8 cellular contexts compared by ENCODE assay signal in the genomic region with DNA sequence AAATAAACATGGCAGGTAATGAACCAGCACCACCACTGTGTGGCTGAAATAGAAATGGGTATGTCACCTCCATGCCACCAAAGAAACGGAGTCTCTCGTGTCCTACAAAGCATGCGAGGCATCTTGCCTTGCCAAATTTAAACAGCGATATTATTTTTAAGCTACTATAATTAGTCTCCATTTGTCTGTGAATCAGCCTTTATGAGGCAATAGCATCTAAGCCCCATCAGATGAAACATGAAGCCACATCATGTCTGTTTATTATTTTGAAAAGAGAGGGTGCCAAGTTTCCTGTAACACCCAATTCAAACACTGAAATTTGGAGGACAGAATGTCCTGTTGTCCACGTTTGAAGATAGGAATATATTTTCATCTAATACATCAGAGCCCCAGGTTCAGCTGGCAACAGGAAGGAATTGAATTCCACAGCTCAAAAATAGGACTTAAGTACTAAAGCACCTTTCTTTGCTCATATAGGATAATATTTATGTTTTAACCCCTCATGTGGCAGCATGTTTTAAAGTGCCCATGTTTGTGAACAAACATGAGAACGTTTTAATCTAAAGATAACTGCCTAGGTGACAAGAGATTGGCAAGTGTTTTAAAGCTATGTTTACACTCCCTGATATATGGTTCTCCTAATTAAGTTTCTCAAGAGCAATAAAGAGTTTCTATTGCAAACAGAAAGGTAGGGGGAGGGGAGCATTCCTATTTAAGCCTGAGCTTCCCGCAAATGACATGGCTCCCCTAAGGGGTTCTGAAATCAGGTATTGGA.
DNase-seq lines count a peak whose midpoint lies in the region; ATAC-seq and TF ChIP-seq lines count a peak whose summit lies in the region.

No MANE protein-coding gene starts in this region.

- BruUV-seq in Caco-2 (replicated peaks; lab: Mats Ljungman, UMichigan): no TSS peak
- no TSS peak for BruUV-seq in PC-9 (replicated peaks; lab: Mats Ljungman, UMichigan)

- H3F3A ChIP-seq in PC-9 (ENCODE audit: insufficient read depth, low read depth): no peaks in the 10 kb centered on the region

- DNase-seq in Caco-2: peak; percentile 50 to 68
- peak; percentile 38 for DNase-seq in RWPE1 (ENCODE audit: low spot score)
- DNase-seq in fibroblast of the aortic adventitia (ENCODE audit: low read depth): peak; percentile 10
- DNase-seq in progenitor cell of endocrine pancreas (ENCODE audit: low spot score, unreplicated experiment): no peak
- DNase-seq in PC-9: no peak
- no peak for DNase-seq in NCI-H526 treated with DMSO at 0.1 percent for 48 hours (lab: John Stamatoyannopoulos, UW)
- no peak for DNase-seq in effector memory CD4-positive, alpha-beta T cell

- no peaks in the 10 kb centered on the region for H3K79me2 ChIP-seq in PC-9 (ENCODE audit: low read depth)

- peaks cover 3% of the 10 kb centered on the region; the same call in 1 of the 2 replicates for H3K36me3 ChIP-seq in Caco-2 (ENCODE audit: control insufficient read depth, insufficient read depth, low read length)
- no peaks in the 10 kb centered on the region for H3K36me3 ChIP-seq in PC-9 (ENCODE audit: low read depth)
- no peaks in the 10 kb centered on the region for H3K36me3 ChIP-seq in effector memory CD4-positive, alpha-beta T cell (ENCODE audit: control insufficient read depth, insufficient read depth, low read length)

- TF ChIP-seq CTCF in Caco-2 (IDR thresholded peaks at IDR 0.05; ENCODE audit: insufficient read depth in 1 of 2, low read depth in 1 of 2, low read length in 1 of 2, severe bottlenecking in 1 of 2, unreplicated experiment in 1 of 2): no peak
- no peak for TF ChIP-seq CTCF in RWPE1 (conservative IDR thresholded peaks at IDR 0.05; ENCODE audit: low read depth)
- no peak for TF ChIP-seq CTCF in fibroblast of the aortic adventitia (IDR thresholded peaks at IDR 0.05; ENCODE audit: insufficient read depth, low read length)
- no peak for TF ChIP-seq CTCF in progenitor cell of endocrine pancreas (IDR thresholded peaks at IDR 0.05; ENCODE audit: unreplicated experiment)
- no peak for TF ChIP-seq CTCF in PC-9 (conservative IDR thresholded peaks at IDR 0.05)

- H4K20me1 ChIP-seq in PC-9 (ENCODE audit: insufficient read depth): no peaks in the 10 kb centered on the region

- H3K27me3 ChIP-seq in Caco-2 (replicated peaks; ENCODE audit: control insufficient read depth, insufficient read depth, low read length) (no peaks in the 10 kb centered on the region), PC-9 (ENCODE audit: insufficient read depth, low read depth) (no peaks in the 10 kb centered on the region)
- no peaks in the 10 kb centered on the region for H3K27me3 ChIP-seq in effector memory CD4-positive, alpha-beta T cell (replicated peaks; ENCODE audit: control insufficient read depth, insufficient read depth, low read length, poor library complexity, severe bottlenecking)

- CTCF ChIA-PET in Caco-2 (lab: Charles Lee): interaction anchor here (0.8 to 1.3 kb wide), 3 partner anchors 18 to 124 kb away, joined by 3 to 5 read pairs (median 4); no protein-coding TSS in a partner anchor
- CTCF ChIA-PET in RWPE1 (lab: Yijun Ruan, JAX): interaction anchor here (0.5 to 1.0 kb wide), 3 partner anchors 16 to 635 kb away, joined by 3 to 5 read pairs (median 3); no protein-coding TSS in a partner anchor
- CTCF ChIA-PET in PC-9 (lab: Charles Lee): no interaction called here

- H3K4me3 ChIP-seq in Caco-2 (ENCODE audit: low read depth, low read length): no peak overlapping the region
- H3K4me3 ChIP-seq in fibroblast of the aortic adventitia (ENCODE audit: low read depth, low read length): no peak overlapping the region
- no peak overlapping the region for H3K4me3 ChIP-seq in PC-9
- H3K4me3 ChIP-seq in effector memory CD4-positive, alpha-beta T cell (ENCODE audit: insufficient read depth, low read depth, low read length, poor library complexity, severe bottlenecking): no peak overlapping the region

- H3K27ac ChIP-seq in RWPE1 (no peak overlapping the region), PC-9 (no peak overlapping the region)
- no peak overlapping the region for H3K27ac ChIP-seq in effector memory CD4-positive, alpha-beta T cell (ENCODE audit: insufficient read depth, low read length, poor library complexity, severe bottlenecking)

- H3K36me3 Mint-ChIP-seq in Caco-2 (ENCODE audit: insufficient read depth, unreplicated experiment) (no peaks in the 10 kb centered on the region), progenitor cell of endocrine pancreas (ENCODE audit: insufficient read depth) (no peaks in the 10 kb centered on the region)

- peaks cover 58% of the 10 kb centered on the region for H3K4me1 Mint-ChIP-seq in Caco-2 (ENCODE audit: low read depth, unreplicated experiment)
- H3K4me1 Mint-ChIP-seq in progenitor cell of endocrine pancreas (ENCODE audit: low read depth): peaks cover 63% of the 10 kb centered on the region

- H3K4me3 Mint-ChIP-seq in Caco-2 (ENCODE audit: unreplicated experiment) (peak overlapping the region; percentile 25), progenitor cell of endocrine pancreas (ENCODE audit: low read depth) (peak overlapping the region; percentile 25)

- POLR2A ChIA-PET in Caco-2 (lab: Charles Lee): interaction anchor here (1.2 kb wide), 1 partner anchor 30 kb away, joined by 5 read pairs; no protein-coding TSS in a partner anchor
- POLR2A ChIA-PET in RWPE1 (lab: Yijun Ruan, JAX; ENCODE audit: low non-redundant PET): no interaction called here
- POLR2A ChIA-PET in PC-9 (lab: Charles Lee; ENCODE audit: unreplicated experiment): no interaction called here

- H3K9me3 Mint-ChIP-seq in Caco-2 (ENCODE audit: unreplicated experiment): no peaks in the 10 kb centered on the region
- H3K9me3 Mint-ChIP-seq in progenitor cell of endocrine pancreas (ENCODE audit: low read depth): no peaks in the 10 kb centered on the region

- H3K27ac Mint-ChIP-seq in Caco-2 (ENCODE audit: unreplicated experiment) (peak overlapping the region; percentile 83), progenitor cell of endocrine pancreas (peak overlapping the region; percentile 92)

- H3K4me1 ChIP-seq in Caco-2 (peaks cover 91% of the 10 kb centered on the region), PC-9 (replicated peaks; ENCODE audit: insufficient read depth) (no peaks in the 10 kb centered on the region)
- H3K4me1 ChIP-seq in effector memory CD4-positive, alpha-beta T cell (ENCODE audit: control insufficient read depth, insufficient read depth, low read length, poor library complexity, severe bottlenecking): no peaks in the 10 kb centered on the region

- H3K9me2 ChIP-seq in PC-9 (ENCODE audit: insufficient read depth): no peaks in the 10 kb centered on the region

- H3K9me3 ChIP-seq in Caco-2: no peaks in the 10 kb centered on the region
- no peaks in the 10 kb centered on the region for H3K9me3 ChIP-seq in PC-9 (ENCODE audit: insufficient read depth, low read depth)
- H3K9me3 ChIP-seq in effector memory CD4-positive, alpha-beta T cell (ENCODE audit: control insufficient read depth, low read length): no peaks in the 10 kb centered on the region

- H2AFZ ChIP-seq in PC-9: no peak overlapping the region

- no peak overlapping the region for H3K4me2 ChIP-seq in PC-9

- H3K27me3 Mint-ChIP-seq in Caco-2 (ENCODE audit: insufficient read depth, unreplicated experiment): no peaks in the 10 kb centered on the region
- H3K27me3 Mint-ChIP-seq in progenitor cell of endocrine pancreas: peaks cover 9% of the 10 kb centered on the region

- intact Hi-C loops in Caco-2 (cut with micrococcal nuclease; ENCODE audit: unreplicated experiment): no loop called here
- intact Hi-C loops in PC-9 (cut with micrococcal nuclease; ENCODE audit: unreplicated experiment): no loop called here

- no peak for ATAC-seq in HG03342 (IDR thresholded peaks at IDR 0.05; ENCODE audit: unreplicated experiment)

Comparison
In these comparisons a context has a peak if more than half of its experiments do, and no peak if none do; other contexts are left out.
1. DNase-seq: peak in Caco-2 (2 of 2), RWPE1 (single experiment) and fibroblast of the aortic adventitia (single experiment); none in progenitor cell of endocrine pancreas (single experiment), PC-9 (0 of 2), NCI-H526 treated with DMSO at 0.1 percent for 48 hours (single experiment) and effector memory CD4-positive, alpha-beta T cell (0 of 3).